Comparison of ENCODE assay signal across 13 cellular contexts in genomic region chr15:68609618-68610017, GRCh38. TPM values are rescaled to one million over a fixed set of nuclear protein-coding genes. Genes with fewer than 3 reads are reported as not detected.
DNase-seq lines count a peak whose midpoint lies in the region; ATAC-seq, FAIRE-seq and TF ChIP-seq lines count a peak whose summit lies in the region.
"Had no signal": no experiment of that assay in that cellular context is flagged by ENCODE, and none has a peak within 500 bp of the region (broad histone marks: within the 10 kb centered on the region; RNA-seq: fewer than 3 reads in every experiment).

No MANE protein-coding gene starts in this region.

- peaks cover 21% of the 10 kb centered on the region for H3K4me1 ChIP-seq in suprapubic skin
- peaks cover 5% of the 10 kb centered on the region for H3K4me1 ChIP-seq in endodermal cell (ENCODE audit: control insufficient read depth, insufficient read depth, low read length)

- peak; percentile 26 for FAIRE-seq in HTR-8/SVneo (lab: Jason Lieb, UNC)
- FAIRE-seq: astrocyte had no signal

- H3K27ac Mint-ChIP-seq in endodermal cell: no peak overlapping the region
- H3K27ac Mint-ChIP-seq: IgD-negative memory B cell had no signal

- no peak overlapping the region for H3K9ac ChIP-seq in endodermal cell (ENCODE audit: extremely low read depth, low read length, poor library complexity, severe bottlenecking)

- WGBS in suprapubic skin: 56% methylated on average over 6 of the region's 7 CpGs
- WGBS in endodermal cell (ENCODE audit: insufficient coverage in 1 of 2, insufficient read length in 1 of 2), 2 experiments: 88% methylated on average over 7 of the region's 7 CpGs; no CpG with 5 or more reads in 1 of the 2 experiments

- ATAC-seq in GM21526 (IDR thresholded peaks at IDR 0.05; ENCODE audit: low FRiP score, unreplicated experiment): no peak

- H3K4me3 Mint-ChIP-seq in endodermal cell: no peak overlapping the region

- H3K27me3 ChIP-seq in suprapubic skin: no peaks in the 10 kb centered on the region
- no peaks in the 10 kb centered on the region for H3K27me3 ChIP-seq in endodermal cell (ENCODE audit: control insufficient read depth, insufficient read depth, low read length, poor library complexity, severe bottlenecking)

- no peaks in the 10 kb centered on the region for H3K27me3 Mint-ChIP-seq in endodermal cell (ENCODE audit: insufficient read depth)
- H3K27me3 Mint-ChIP-seq: IgD-negative memory B cell had no signal

- no peak for DNase-seq in HTR-8/SVneo (ENCODE audit: insufficient read length, low spot score)
- DNase-seq in fibroblast of gingiva (ENCODE audit: low read depth): peak; percentile 74
- peak; percentile 32 for DNase-seq in mucosa of gallbladder (ENCODE audit: low spot score)
- peak; percentile 92 for DNase-seq in suprapubic skin (ENCODE audit: low spot score in 2 of 2)
- no peak for DNase-seq in NCI-H82 (lab: John Stamatoyannopoulos, UW)
- no peak for DNase-seq in endodermal cell
- no peak for DNase-seq in OCI-M1 (lab: John Stamatoyannopoulos, UW)
- DNase-seq: NCI-H1417 treated with DMSO at 0.1 percent for 48 hours had no signal

- H3K9me3 ChIP-seq in suprapubic skin (no peaks in the 10 kb centered on the region), endodermal cell (ENCODE audit: control insufficient read depth, low read length) (no peaks in the 10 kb centered on the region)

- no peak for TF ChIP-seq EP300 in suprapubic skin (IDR thresholded peaks at IDR 0.05)

- no peak overlapping the region for H3K4me3 ChIP-seq in suprapubic skin
- H3K4me3 ChIP-seq in endodermal cell (ENCODE audit: low read length): no peak overlapping the region

- H3K27ac ChIP-seq in suprapubic skin (peak overlapping the region; percentile 78), endodermal cell (ENCODE audit: low read depth, low read length) (no peak overlapping the region)
- H3K27ac ChIP-seq: C4-2B had no signal

- no peaks in the 10 kb centered on the region for H3K9me3 Mint-ChIP-seq in endodermal cell

- H3K4me1 Mint-ChIP-seq in endodermal cell: peaks cover 16% of the 10 kb centered on the region

- no peaks in the 10 kb centered on the region for H3K36me3 Mint-ChIP-seq in endodermal cell (ENCODE audit: low read depth)

- no peak for TF ChIP-seq POLR2A in suprapubic skin (IDR thresholded peaks at IDR 0.05)

- H3K36me3 ChIP-seq in suprapubic skin: no peaks in the 10 kb centered on the region
- no peaks in the 10 kb centered on the region for H3K36me3 ChIP-seq in endodermal cell (ENCODE audit: control insufficient read depth, insufficient read depth, low read length)

- TF ChIP-seq CTCF in suprapubic skin (IDR thresholded peaks at IDR 0.05) (no peak), endodermal cell (conservative IDR thresholded peaks at IDR 0.05) (no peak)

RNA-seq across cellular contexts. Expression of gene CORO2B, which starts 30.8 kb away (rescaled TPM):
- total RNA-seq in mucosa of gallbladder: 2.9 TPM
- 1 to 10 TPM; 1.3 to 3.3 (median 2.3) TPM for total RNA-seq in suprapubic skin
- total RNA-seq in endodermal cell: 1 to 10 TPM; 1.1 to 1.2 TPM
- polyA plus RNA-seq in endodermal cell (2013, experiment 1 of 2): 13.0 TPM
- polyA plus RNA-seq in endodermal cell (2013, experiment 2 of 2): 12.1 TPM
- total RNA-seq: NCI-H460 had no signal

Comparison
In these comparisons a context has a peak if more than half of its experiments do, and no peak if none do; other contexts are left out.
1. DNase-seq: peak in fibroblast of gingiva (single experiment), mucosa of gallbladder (single experiment) and suprapubic skin (2 of 2); none in HTR-8/SVneo (single experiment), NCI-H82 (single experiment), endodermal cell (single experiment) and OCI-M1 (single experiment).